In the genomic region with DNA sequence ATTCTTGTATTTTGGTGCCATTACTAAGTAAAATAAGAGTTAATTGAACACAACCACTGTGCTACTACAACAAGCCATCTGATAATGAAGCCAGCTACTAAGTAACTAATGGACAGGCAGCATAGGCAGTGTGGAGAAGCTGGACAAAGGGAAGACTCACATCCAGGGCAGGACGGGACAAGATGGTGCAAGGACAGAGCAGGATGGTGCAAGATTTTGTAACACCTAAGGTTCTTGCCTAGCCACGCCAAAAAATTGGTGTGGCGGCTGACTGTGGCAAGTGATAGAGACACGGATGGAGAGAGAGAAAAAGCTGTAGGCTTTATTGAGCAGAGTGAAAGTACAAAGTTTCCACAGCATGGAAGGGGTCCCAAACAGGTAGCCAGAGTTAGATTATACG, we compare ENCODE assay signal across 22 cellular contexts.
DNase-seq lines count a peak whose midpoint lies in the region; ATAC-seq, FAIRE-seq and TF ChIP-seq lines count a peak whose summit lies in the region.
"Had no signal": no experiment of that assay in that cellular context is flagged by ENCODE, and none has a peak within 500 bp of the region (broad histone marks: within the 10 kb centered on the region; RNA-seq: fewer than 3 reads in every experiment).

No MANE protein-coding gene starts in this region.

- H3K9me3 ChIP-seq in Caco-2 (no peaks in the 10 kb centered on the region), K562 (replicated peaks; ENCODE audit: control insufficient read depth, insufficient read depth, low read depth, low read length) (no peaks in the 10 kb centered on the region), esophagus muscularis mucosa (no peaks in the 10 kb centered on the region)
- H3K9me3 ChIP-seq: MG63 had no signal

- no peak overlapping the region for H3K9ac ChIP-seq in K562 (ENCODE audit: insufficient read depth in 1 of 2, low read depth in 2 of 2, low read length in 2 of 2)

- no TSS peak for BruUV-seq in Caco-2 (replicated peaks; lab: Mats Ljungman, UMichigan)
- BruUV-seq in K562 (replicated peaks; lab: Mats Ljungman, UMichigan) = no TSS peak

- POLR2A ChIA-PET in Caco-2 (lab: Charles Lee) = no interaction called here
- POLR2A ChIA-PET in K562 (lab: Yijun Ruan, JAX) = no interaction called here

- H3K4me2 ChIP-seq in K562 (ENCODE audit: insufficient read depth, low read length) = no peak overlapping the region
- H3K4me2 ChIP-seq: PC-9 had no signal

- H3K4me3 ChIP-seq in Caco-2 (ENCODE audit: low read depth, low read length) = no peak overlapping the region
- no peak overlapping the region for H3K4me3 ChIP-seq in K562
- H3K4me3 ChIP-seq in esophagus muscularis mucosa = no peak overlapping the region
- H3K4me3 ChIP-seq: MG63, PC-9 had no signal

- no peak overlapping the region for H2AFZ ChIP-seq in K562 (ENCODE audit: low read depth, low read length)
- H2AFZ ChIP-seq: PC-9 had no signal

- TF ChIP-seq POLR2A in K562 (conservative IDR thresholded peaks at IDR 0.05) = no peak
- no peak for TF ChIP-seq POLR2A in esophagus muscularis mucosa (IDR thresholded peaks at IDR 0.05; ENCODE audit: low read depth)

- in situ Hi-C loops in K562 (cut with MboI) = no loop called here

- H3K27ac Mint-ChIP-seq in Caco-2 (ENCODE audit: unreplicated experiment) (peak overlapping the region; percentile 49), nephron progenitor cell (peak overlapping the region; percentile 64)
- H3K27ac Mint-ChIP-seq: CD8-positive, alpha-beta T cell had no signal

- intact Hi-C loops in Caco-2 (cut with micrococcal nuclease; ENCODE audit: unreplicated experiment) (no loop called here), K562 (cut with micrococcal nuclease) (no loop called here), esophagus muscularis mucosa (cut with DNase I) (no loop called here)

- CTCF ChIA-PET in Caco-2 (lab: Charles Lee) = no interaction called here
- CTCF ChIA-PET in K562 (lab: Yijun Ruan, JAX; ENCODE audit: low intra/inter-chr PET ratio) = no interaction called here

- peaks cover 18% of the 10 kb centered on the region for H3K4me1 Mint-ChIP-seq in Caco-2 (ENCODE audit: low read depth, unreplicated experiment)
- peaks cover 30% of the 10 kb centered on the region for H3K4me1 Mint-ChIP-seq in nephron progenitor cell

- H3K79me2 ChIP-seq in K562 (ENCODE audit: control insufficient read depth, insufficient read depth, low read length) = no peaks in the 10 kb centered on the region

- no peak for FAIRE-seq in K562 (lab: Jason Lieb, UNC)
- FAIRE-seq: G401.6, GM18507 had no signal

- TF ChIP-seq EP300 in K562 (IDR thresholded peaks at IDR 0.05; ENCODE audit: low read length) (no peak), esophagus muscularis mucosa (IDR thresholded peaks at IDR 0.05) (no peak)

- DNase-seq in Caco-2 = no peak
- no peak for DNase-seq in K562 (ENCODE audit: extremely low read depth in 1 of 4, low spot score in 3 of 4)
- peak; percentile 82 for DNase-seq in esophagus muscularis mucosa (ENCODE audit: extremely low spot score)
- DNase-seq in nephron progenitor cell = no peak
- DNase-seq in globus pallidus (ENCODE audit: low spot score) = no peak
- DNase-seq in activated CD8-positive, alpha-beta memory T cell treated with anti-CD3 and anti-CD28 coated beads for 24 hours = no peak
- DNase-seq: AML-193; C1 segment of cervical spinal cord; CD8-positive, alpha-beta T cell; Kasumi-1; NCI-H1092; NCI-H1436; NCI-H187 treated with DMSO at 0.1 percent for 48 hours; NCI-H69; PC-9; RPMI8226; SIG-M5 had no signal

- no peak for TF ChIP-seq RAD21 in K562 (CRISPR knock-in tag; conservative IDR thresholded peaks at IDR 0.05 in 1 of 2, IDR thresholded peaks at IDR 0.05 in 1 of 2)

- no peaks in the 10 kb centered on the region for H3K9me1 ChIP-seq in K562 (ENCODE audit: control insufficient read depth, insufficient read depth, low read length)

- H3K4me1 ChIP-seq in Caco-2 = peaks cover 4% of the 10 kb centered on the region; the same call in 1 of the 2 replicates
- no peaks in the 10 kb centered on the region for H3K4me1 ChIP-seq in K562 (replicated peaks in 1 of 2; ENCODE audit: control insufficient read depth in 2 of 2, insufficient read depth in 2 of 2, low read length in 2 of 2)
- H3K4me1 ChIP-seq in esophagus muscularis mucosa = peaks cover 0 to 3% (median 0%) of the 10 kb centered on the region in 4 donors

- H3K9me3 Mint-ChIP-seq in Caco-2 (ENCODE audit: unreplicated experiment) (peaks cover 10% of the 10 kb centered on the region), nephron progenitor cell (no peaks in the 10 kb centered on the region)
- H3K9me3 Mint-ChIP-seq: CD8-positive, alpha-beta T cell had no signal

- no peak overlapping the region for H3K4me3 Mint-ChIP-seq in Caco-2 (ENCODE audit: unreplicated experiment)
- H3K4me3 Mint-ChIP-seq in nephron progenitor cell = peak overlapping the region; percentile 25
- H3K4me3 Mint-ChIP-seq: CD8-positive, alpha-beta T cell had no signal

- no peaks in the 10 kb centered on the region for H4K20me1 ChIP-seq in K562 (replicated peaks; ENCODE audit: control insufficient read depth, insufficient read depth, low read length)

- H3K36me3 ChIP-seq in Caco-2 (ENCODE audit: control insufficient read depth, insufficient read depth, low read length) (no peaks in the 10 kb centered on the region), K562 (ENCODE audit: control insufficient read depth, insufficient read depth, low read length) (no peaks in the 10 kb centered on the region), esophagus muscularis mucosa (no peaks in the 10 kb centered on the region)
- H3K36me3 ChIP-seq: MG63 had no signal

- WGBS in K562 (ENCODE audit: insufficient coverage, low coverage, missing lambda C conversion rate) = 3% methylated on average over 5 of the region's 5 CpGs
- WGBS in esophagus muscularis mucosa = 91% methylated on average over 5 of the region's 5 CpGs

- no peaks in the 10 kb centered on the region for H3K36me3 Mint-ChIP-seq in Caco-2 (ENCODE audit: insufficient read depth, unreplicated experiment)
- H3K36me3 Mint-ChIP-seq in nephron progenitor cell (ENCODE audit: low read depth) = no peaks in the 10 kb centered on the region
- H3K36me3 Mint-ChIP-seq: CD8-positive, alpha-beta T cell had no signal

- H3K27me3 ChIP-seq in Caco-2 (replicated peaks; ENCODE audit: control insufficient read depth, insufficient read depth, low read length) (no peaks in the 10 kb centered on the region), K562 (ENCODE audit: control insufficient read depth in 2 of 2, insufficient read depth in 2 of 2, low read length in 2 of 2) (no peaks in the 10 kb centered on the region), esophagus muscularis mucosa (no peaks in the 10 kb centered on the region)
- H3K27me3 ChIP-seq: MG63 had no signal

- no peak overlapping the region for H3K27ac ChIP-seq in K562 (ENCODE audit: extremely low read depth, low read depth, low read length)
- H3K27ac ChIP-seq in esophagus muscularis mucosa (replicated peaks in 1 of 4) = no peak overlapping the region
- H3K27ac ChIP-seq: PC-9 had no signal

- no peak for ATAC-seq in K562
- no peak for ATAC-seq in GM21381 (IDR thresholded peaks at IDR 0.05; ENCODE audit: unreplicated experiment)
- ATAC-seq: CD8-positive, alpha-beta T cell; SK-N-SH treated with all-trans-retinoic acid at 6 μM for 48 hours had no signal

- H3K27me3 Mint-ChIP-seq in Caco-2 (ENCODE audit: insufficient read depth, unreplicated experiment) (no peaks in the 10 kb centered on the region), nephron progenitor cell (ENCODE audit: low read depth, poor library complexity) (no peaks in the 10 kb centered on the region)

- TF ChIP-seq CTCF in Caco-2 (IDR thresholded peaks at IDR 0.05; ENCODE audit: insufficient read depth in 1 of 2, low read depth in 1 of 2, low read length in 1 of 2, severe bottlenecking in 1 of 2, unreplicated experiment in 1 of 2) = no peak
- no peak for TF ChIP-seq CTCF in K562 (IDR thresholded peaks at IDR 0.05 in 2 of 3, conservative IDR thresholded peaks at IDR 0.05 in 1 of 3; ENCODE audit: insufficient read depth in 2 of 3, low read depth in 1 of 3, low read length in 3 of 3)
- TF ChIP-seq CTCF in esophagus muscularis mucosa (IDR thresholded peaks at IDR 0.05) = no peak
- no peak for TF ChIP-seq CTCF in nephron progenitor cell (IDR thresholded peaks at IDR 0.05)

TF ChIP-seq in K562, 482 proteins besides CTCF, POLR2A, EP300 and RAD21 (continues in another document):
- TF ChIP-seq HOXB6 (CRISPR knock-in tag; IDR thresholded peaks at IDR 0.05; ENCODE audit: borderline replicate concordance) = no peak
- no peak for TF ChIP-seq CEBPG (CRISPR knock-in tag; IDR thresholded peaks at IDR 0.05)
- peak; percentile 66 to 70; a peak in 3 of 4 replicates for TF ChIP-seq CEBPG (tag; conservative IDR thresholded peaks at IDR 0.05 in 1 of 2, IDR thresholded peaks at IDR 0.05 in 1 of 2)
- TF ChIP-seq, protein P1, sequence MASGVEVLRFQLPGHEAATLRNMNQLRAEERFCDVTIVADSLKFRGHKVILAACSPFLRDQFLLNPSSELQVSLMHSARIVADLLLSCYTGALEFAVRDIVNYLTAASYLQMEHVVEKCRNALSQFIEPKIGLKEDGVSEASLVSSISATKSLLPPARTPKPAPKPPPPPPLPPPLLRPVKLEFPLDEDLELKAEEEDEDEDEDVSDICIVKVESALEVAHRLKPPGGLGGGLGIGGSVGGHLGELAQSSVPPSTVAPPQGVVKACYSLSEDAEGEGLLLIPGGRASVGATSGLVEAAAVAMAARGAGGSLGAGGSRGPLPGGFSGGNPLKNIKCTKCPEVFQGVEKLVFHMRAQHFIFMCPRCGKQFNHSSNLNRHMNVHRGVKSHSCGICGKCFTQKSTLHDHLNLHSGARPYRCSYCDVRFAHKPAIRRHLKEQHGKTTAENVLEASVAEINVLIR (CRISPR knock-in tag; IDR thresholded peaks at IDR 0.05) = no peak
